In the genomic region with DNA sequence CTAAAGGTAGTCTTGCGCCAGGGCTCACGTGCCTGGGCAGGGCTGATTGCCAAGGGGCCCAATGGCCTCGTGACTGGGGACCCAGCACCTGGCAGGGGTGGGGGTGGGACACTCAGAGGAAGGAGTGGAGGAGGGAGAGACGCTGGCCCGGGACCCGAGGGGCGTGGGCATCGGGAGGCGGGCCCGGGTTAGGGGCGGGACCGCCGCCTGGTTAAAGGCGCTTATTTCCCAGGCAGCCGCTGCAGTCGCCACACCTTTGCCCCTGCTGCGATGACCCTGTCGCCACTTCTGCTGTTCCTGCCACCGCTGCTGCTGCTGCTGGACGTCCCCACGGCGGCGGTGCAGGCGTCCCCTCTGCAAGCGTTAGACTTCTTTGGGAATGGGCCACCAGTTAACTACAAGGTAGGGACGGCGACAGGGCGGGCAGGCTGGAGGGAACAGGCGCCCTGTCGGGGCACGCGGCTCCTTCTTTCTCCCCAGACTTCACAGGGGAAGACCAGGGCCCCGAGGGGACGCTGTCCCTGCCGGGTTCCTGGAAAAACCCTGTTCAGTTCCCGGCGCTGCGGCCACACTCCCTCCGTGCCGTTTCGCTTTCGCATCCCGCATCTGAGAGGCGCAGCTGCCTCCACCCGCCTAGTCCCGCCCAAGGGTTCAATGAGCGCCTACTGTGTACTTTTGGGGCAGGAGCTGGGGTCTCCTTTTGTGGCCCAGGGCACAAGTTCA, we compare ENCODE assay signal across 1 cellular context.
TF ChIP-seq lines count a peak whose summit lies in the region.

A gene (plus strand): TSS at position 242 of the 723 bp plus-strand sequence. CDS start 29 bp downstream, at position 271.

TF ChIP-seq in HEK293, 187 proteins besides CTCF, POLR2A, EP300 and RAD21 (continued from another document):
- peak; percentile 75 for TF ChIP-seq SP7 (tag by site-specific recombination; IDR thresholded peaks at IDR 0.05)
- TF ChIP-seq ZNF24 (tag by site-specific recombination; IDR thresholded peaks at IDR 0.05) = 0 out of 2 replicates have a peak, but pooled peaks have one; percentile 65
- TF ChIP-seq ZNF571 (tag by site-specific recombination; IDR thresholded peaks at IDR 0.05) = no peak
- TF ChIP-seq, protein P1, sequence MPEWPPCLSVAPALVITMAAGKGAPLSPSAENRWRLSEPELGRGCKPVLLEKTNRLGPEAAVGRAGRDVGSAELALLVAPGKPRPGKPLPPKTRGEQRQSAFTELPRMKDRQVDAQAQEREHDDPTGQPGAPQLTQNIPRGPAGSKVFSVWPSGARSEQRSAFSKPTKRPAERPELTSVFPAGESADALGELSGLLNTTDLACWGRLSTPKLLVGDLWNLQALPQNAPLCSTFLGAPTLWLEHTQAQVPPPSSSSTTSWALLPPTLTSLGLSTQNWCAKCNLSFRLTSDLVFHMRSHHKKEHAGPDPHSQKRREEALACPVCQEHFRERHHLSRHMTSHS (tag by site-specific recombination; IDR thresholded peaks at IDR 0.05) = no peak
- 0 out of 2 replicates have a peak, but pooled peaks have one; percentile 18 for TF ChIP-seq ZNF133 (tag by site-specific recombination; IDR thresholded peaks at IDR 0.05)
- peak; percentile 73 for TF ChIP-seq ZIC2 (tag by site-specific recombination; IDR thresholded peaks at IDR 0.05)
- peak; percentile 63 for TF ChIP-seq ZEB2 (tag by site-specific recombination; IDR thresholded peaks at IDR 0.05)
- TF ChIP-seq ZNF366 (tag by site-specific recombination; conservative IDR thresholded peaks at IDR 0.05) = peak; percentile 84
- TF ChIP-seq ZNF76 (tag by site-specific recombination; IDR thresholded peaks at IDR 0.05; ENCODE audit: borderline replicate concordance, low read depth) = peak; percentile 66; the same call in 1 of the 2 replicates
- TF ChIP-seq ZBTB17 (tag by site-specific recombination; IDR thresholded peaks at IDR 0.05) = peak; percentile 5; the same call in 1 of the 2 replicates
- TF ChIP-seq ZNF335 (tag by site-specific recombination; conservative IDR thresholded peaks at IDR 0.05) = peak; percentile 99
- TF ChIP-seq KLF1 (tag by site-specific recombination; IDR thresholded peaks at IDR 0.05) = peak; percentile 87
- TF ChIP-seq, protein P2, sequence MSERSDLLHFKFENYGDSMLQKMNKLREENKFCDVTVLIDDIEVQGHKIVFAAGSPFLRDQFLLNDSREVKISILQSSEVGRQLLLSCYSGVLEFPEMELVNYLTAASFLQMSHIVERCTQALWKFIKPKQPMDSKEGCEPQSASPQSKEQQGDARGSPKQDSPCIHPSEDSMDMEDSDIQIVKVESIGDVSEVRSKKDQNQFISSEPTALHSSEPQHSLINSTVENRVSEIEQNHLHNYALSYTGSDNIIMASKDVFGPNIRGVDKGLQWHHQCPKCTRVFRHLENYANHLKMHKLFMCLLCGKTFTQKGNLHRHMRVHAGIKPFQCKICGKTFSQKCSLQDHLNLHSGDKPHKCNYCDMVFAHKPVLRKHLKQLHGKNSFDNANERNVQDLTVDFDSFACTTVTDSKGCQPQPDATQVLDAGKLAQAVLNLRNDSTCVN (tag by site-specific recombination; optimal IDR thresholded peaks at IDR 0.05) = peak; percentile 34
- no peak for TF ChIP-seq ZSCAN16 (tag by site-specific recombination; IDR thresholded peaks at IDR 0.05)
- TF ChIP-seq, protein P3, sequence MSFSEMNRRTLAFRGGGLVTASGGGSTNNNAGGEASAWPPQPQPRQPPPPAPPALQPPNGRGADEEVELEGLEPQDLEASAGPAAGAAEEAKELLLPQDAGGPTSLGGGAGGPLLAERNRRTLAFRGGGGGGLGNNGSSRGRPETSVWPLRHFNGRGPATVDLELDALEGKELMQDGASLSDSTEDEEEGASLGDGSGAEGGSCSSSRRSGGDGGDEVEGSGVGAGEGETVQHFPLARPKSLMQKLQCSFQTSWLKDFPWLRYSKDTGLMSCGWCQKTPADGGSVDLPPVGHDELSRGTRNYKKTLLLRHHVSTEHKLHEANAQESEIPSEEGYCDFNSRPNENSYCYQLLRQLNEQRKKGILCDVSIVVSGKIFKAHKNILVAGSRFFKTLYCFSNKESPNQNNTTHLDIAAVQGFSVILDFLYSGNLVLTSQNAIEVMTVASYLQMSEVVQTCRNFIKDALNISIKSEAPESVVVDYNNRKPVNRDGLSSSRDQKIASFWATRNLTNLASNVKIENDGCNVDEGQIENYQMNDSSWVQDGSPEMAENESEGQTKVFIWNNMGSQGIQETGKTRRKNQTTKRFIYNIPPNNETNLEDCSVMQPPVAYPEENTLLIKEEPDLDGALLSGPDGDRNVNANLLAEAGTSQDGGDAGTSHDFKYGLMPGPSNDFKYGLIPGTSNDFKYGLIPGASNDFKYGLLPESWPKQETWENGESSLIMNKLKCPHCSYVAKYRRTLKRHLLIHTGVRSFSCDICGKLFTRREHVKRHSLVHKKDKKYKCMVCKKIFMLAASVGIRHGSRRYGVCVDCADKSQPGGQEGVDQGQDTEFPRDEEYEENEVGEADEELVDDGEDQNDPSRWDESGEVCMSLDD (tag by site-specific recombination; IDR thresholded peaks at IDR 0.05) = peak; percentile 84
- no peak for TF ChIP-seq ZNF175 (tag by site-specific recombination; IDR thresholded peaks at IDR 0.05)
- TF ChIP-seq, protein P4, sequence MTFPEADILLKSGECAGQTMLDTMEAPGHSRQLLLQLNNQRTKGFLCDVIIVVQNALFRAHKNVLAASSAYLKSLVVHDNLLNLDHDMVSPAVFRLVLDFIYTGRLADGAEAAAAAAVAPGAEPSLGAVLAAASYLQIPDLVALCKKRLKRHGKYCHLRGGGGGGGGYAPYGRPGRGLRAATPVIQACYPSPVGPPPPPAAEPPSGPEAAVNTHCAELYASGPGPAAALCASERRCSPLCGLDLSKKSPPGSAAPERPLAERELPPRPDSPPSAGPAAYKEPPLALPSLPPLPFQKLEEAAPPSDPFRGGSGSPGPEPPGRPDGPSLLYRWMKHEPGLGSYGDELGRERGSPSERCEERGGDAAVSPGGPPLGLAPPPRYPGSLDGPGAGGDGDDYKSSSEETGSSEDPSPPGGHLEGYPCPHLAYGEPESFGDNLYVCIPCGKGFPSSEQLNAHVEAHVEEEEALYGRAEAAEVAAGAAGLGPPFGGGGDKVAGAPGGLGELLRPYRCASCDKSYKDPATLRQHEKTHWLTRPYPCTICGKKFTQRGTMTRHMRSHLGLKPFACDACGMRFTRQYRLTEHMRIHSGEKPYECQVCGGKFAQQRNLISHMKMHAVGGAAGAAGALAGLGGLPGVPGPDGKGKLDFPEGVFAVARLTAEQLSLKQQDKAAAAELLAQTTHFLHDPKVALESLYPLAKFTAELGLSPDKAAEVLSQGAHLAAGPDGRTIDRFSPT (tag by site-specific recombination; IDR thresholded peaks at IDR 0.05) = peak; percentile 73
- TF ChIP-seq ZNF10 (tag by site-specific recombination; IDR thresholded peaks at IDR 0.05) = peak; percentile 36; the same call in 1 of the 2 replicates
- peak; percentile 33; the same call in 1 of the 2 replicates for TF ChIP-seq WT1 (tag by site-specific recombination; IDR thresholded peaks at IDR 0.05)
- TF ChIP-seq ZBTB8A (tag by site-specific recombination; IDR thresholded peaks at IDR 0.05) = peak; percentile 98
- peak; percentile 36; the same call in 1 of the 2 replicates for TF ChIP-seq ZNF501 (tag by site-specific recombination; IDR thresholded peaks at IDR 0.05)
- peak; percentile 65 for TF ChIP-seq EGR2 (tag by site-specific recombination; IDR thresholded peaks at IDR 0.05; ENCODE audit: low read depth)
- peak; percentile 40; the same call in 1 of the 2 replicates for TF ChIP-seq ZFP37 (tag by site-specific recombination; IDR thresholded peaks at IDR 0.05)
- no peak for TF ChIP-seq ZNF266 (tag by site-specific recombination; IDR thresholded peaks at IDR 0.05; ENCODE audit: low read depth)
- TF ChIP-seq ZNF473 (tag by site-specific recombination; IDR thresholded peaks at IDR 0.05) = no peak
- peak; percentile 96 for TF ChIP-seq ZBTB48 (tag by site-specific recombination; IDR thresholded peaks at IDR 0.05)
- TF ChIP-seq ZNF391 (tag by site-specific recombination; IDR thresholded peaks at IDR 0.05; ENCODE audit: borderline replicate concordance, low read depth) = peak; percentile 74; the same call in 1 of the 2 replicates
- peak; percentile 73 for TF ChIP-seq ZFHX2 (tag by site-specific recombination; conservative IDR thresholded peaks at IDR 0.05)
- TF ChIP-seq SP3 (tag by site-specific recombination; IDR thresholded peaks at IDR 0.05) = peak; percentile 94
- peak; percentile 98 for TF ChIP-seq ZNF341 (tag by site-specific recombination; IDR thresholded peaks at IDR 0.05; ENCODE audit: low read depth)
- TF ChIP-seq, protein P5, sequence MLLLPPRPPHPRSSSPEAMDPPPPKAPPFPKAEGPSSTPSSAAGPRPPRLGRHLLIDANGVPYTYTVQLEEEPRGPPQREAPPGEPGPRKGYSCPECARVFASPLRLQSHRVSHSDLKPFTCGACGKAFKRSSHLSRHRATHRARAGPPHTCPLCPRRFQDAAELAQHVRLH (tag by site-specific recombination; IDR thresholded peaks at IDR 0.05) = no peak
- TF ChIP-seq ZNF223 (tag by site-specific recombination; IDR thresholded peaks at IDR 0.05) = no peak
- TF ChIP-seq, protein P6, sequence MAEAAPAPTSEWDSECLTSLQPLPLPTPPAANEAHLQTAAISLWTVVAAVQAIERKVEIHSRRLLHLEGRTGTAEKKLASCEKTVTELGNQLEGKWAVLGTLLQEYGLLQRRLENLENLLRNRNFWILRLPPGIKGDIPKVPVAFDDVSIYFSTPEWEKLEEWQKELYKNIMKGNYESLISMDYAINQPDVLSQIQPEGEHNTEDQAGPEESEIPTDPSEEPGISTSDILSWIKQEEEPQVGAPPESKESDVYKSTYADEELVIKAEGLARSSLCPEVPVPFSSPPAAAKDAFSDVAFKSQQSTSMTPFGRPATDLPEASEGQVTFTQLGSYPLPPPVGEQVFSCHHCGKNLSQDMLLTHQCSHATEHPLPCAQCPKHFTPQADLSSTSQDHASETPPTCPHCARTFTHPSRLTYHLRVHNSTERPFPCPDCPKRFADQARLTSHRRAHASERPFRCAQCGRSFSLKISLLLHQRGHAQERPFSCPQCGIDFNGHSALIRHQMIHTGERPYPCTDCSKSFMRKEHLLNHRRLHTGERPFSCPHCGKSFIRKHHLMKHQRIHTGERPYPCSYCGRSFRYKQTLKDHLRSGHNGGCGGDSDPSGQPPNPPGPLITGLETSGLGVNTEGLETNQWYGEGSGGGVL (tag by site-specific recombination; IDR thresholded peaks at IDR 0.05) = peak; percentile 88
- peak; percentile 81 for TF ChIP-seq ZBTB20 (tag by site-specific recombination; IDR thresholded peaks at IDR 0.05)
- peak; percentile 89 for TF ChIP-seq GLIS1 (tag by site-specific recombination; IDR thresholded peaks at IDR 0.05)
- peak; percentile 75; the same call in 1 of the 2 replicates for TF ChIP-seq ZNF629 (tag by site-specific recombination; IDR thresholded peaks at IDR 0.05)
- no peak for TF ChIP-seq ZNF610 (tag by site-specific recombination; IDR thresholded peaks at IDR 0.05; ENCODE audit: borderline replicate concordance)
- TF ChIP-seq ZNF626 (tag by site-specific recombination; IDR thresholded peaks at IDR 0.05) = no peak
- TF ChIP-seq, protein P7, sequence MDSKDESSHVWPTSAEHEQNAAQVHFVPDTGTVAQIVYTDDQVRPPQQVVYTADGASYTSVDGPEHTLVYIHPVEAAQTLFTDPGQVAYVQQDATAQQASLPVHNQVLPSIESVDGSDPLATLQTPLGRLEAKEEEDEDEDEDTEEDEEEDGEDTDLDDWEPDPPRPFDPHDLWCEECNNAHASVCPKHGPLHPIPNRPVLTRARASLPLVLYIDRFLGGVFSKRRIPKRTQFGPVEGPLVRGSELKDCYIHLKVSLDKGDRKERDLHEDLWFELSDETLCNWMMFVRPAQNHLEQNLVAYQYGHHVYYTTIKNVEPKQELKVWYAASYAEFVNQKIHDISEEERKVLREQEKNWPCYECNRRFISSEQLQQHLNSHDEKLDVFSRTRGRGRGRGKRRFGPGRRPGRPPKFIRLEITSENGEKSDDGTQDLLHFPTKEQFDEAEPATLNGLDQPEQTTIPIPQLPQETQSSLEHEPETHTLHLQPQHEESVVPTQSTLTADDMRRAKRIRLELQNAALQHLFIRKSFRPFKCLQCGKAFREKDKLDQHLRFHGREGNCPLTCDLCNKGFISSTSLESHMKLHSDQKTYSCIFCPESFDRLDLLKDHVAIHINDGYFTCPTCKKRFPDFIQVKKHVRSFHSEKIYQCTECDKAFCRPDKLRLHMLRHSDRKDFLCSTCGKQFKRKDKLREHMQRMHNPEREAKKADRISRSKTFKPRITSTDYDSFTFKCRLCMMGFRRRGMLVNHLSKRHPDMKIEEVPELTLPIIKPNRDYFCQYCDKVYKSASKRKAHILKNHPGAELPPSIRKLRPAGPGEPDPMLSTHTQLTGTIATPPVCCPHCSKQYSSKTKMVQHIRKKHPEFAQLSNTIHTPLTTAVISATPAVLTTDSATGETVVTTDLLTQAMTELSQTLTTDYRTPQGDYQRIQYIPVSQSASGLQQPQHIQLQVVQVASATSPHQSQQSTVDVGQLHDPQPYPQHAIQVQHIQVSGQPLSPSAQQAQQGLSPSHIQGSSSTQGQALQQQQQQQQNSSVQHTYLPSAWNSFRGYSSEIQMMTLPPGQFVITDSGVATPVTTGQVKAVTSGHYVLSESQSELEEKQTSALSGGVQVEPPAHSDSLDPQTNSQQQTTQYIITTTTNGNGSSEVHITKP (tag by site-specific recombination; IDR thresholded peaks at IDR 0.05) = peak; percentile 95
- peak; percentile 97 for TF ChIP-seq ZXDB (tag by site-specific recombination; IDR thresholded peaks at IDR 0.05)
- TF ChIP-seq, protein P8, sequence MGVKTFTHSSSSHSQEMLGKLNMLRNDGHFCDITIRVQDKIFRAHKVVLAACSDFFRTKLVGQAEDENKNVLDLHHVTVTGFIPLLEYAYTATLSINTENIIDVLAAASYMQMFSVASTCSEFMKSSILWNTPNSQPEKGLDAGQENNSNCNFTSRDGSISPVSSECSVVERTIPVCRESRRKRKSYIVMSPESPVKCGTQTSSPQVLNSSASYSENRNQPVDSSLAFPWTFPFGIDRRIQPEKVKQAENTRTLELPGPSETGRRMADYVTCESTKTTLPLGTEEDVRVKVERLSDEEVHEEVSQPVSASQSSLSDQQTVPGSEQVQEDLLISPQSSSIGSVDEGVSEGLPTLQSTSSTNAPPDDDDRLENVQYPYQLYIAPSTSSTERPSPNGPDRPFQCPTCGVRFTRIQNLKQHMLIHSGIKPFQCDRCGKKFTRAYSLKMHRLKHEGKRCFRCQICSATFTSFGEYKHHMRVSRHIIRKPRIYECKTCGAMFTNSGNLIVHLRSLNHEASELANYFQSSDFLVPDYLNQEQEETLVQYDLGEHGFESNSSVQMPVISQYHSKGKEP (tag by site-specific recombination; IDR thresholded peaks at IDR 0.05) = 0 out of 2 replicates have a peak, but pooled peaks have one; percentile 26
- no peak for TF ChIP-seq ZNF560 (tag by site-specific recombination; IDR thresholded peaks at IDR 0.05; ENCODE audit: borderline replicate concordance)
- TF ChIP-seq, protein P9, sequence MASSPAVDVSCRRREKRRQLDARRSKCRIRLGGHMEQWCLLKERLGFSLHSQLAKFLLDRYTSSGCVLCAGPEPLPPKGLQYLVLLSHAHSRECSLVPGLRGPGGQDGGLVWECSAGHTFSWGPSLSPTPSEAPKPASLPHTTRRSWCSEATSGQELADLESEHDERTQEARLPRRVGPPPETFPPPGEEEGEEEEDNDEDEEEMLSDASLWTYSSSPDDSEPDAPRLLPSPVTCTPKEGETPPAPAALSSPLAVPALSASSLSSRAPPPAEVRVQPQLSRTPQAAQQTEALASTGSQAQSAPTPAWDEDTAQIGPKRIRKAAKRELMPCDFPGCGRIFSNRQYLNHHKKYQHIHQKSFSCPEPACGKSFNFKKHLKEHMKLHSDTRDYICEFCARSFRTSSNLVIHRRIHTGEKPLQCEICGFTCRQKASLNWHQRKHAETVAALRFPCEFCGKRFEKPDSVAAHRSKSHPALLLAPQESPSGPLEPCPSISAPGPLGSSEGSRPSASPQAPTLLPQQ (tag by site-specific recombination; IDR thresholded peaks at IDR 0.05) = peak; percentile 89
- peak; percentile 82 for TF ChIP-seq OSR2 (tag by site-specific recombination; IDR thresholded peaks at IDR 0.05)
- peak; percentile 56 for TF ChIP-seq ZNF600 (tag by site-specific recombination; IDR thresholded peaks at IDR 0.05)
- TF ChIP-seq KLF9 (tag by site-specific recombination; IDR thresholded peaks at IDR 0.05; ENCODE audit: low read depth) = peak; percentile 94
